24 cellular contexts compared by ENCODE assay signal in the genomic region with DNA sequence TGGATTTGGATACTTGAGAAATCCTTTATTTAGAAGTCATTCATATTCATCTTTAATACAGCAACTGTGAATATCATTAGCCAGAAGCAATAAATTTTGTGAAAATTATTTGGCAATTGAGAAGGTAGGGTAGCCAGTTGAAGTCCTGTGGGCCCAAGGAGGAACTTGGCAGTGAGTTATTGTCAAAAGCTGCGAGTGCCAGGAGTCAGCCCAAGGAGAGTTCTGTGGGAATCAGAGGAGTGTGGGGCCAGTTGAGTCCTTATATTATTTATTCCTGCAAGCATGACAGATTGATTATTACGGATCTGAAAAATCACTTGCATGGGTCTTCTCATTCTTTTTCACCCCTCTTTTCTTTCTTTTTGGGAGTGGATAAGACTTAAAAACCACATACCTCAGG.
"Had no signal": no experiment of that assay in that cellular context is flagged by ENCODE, and none has a peak within 500 bp of the region (broad histone marks: within the 10 kb centered on the region; RNA-seq: fewer than 3 reads in every experiment).

No MANE protein-coding gene starts in this region.

- DNase-seq: activated CD4-positive, alpha-beta T cell treated with anti-CD3 and anti-CD28 coated beads for 1 hour; activated CD8-positive, alpha-beta memory T cell treated with anti-CD3 and anti-CD28 coated beads, Interleukin-2, amount 10 ng/mL, durations not matched to agents 7 days and 5 days; activated CD8-positive, alpha-beta T cell treated with anti-CD3 and anti-CD28 coated beads, Interleukin-2, amount 10 ng/mL, durations not matched to agents 7 days and 5 days; activated T-cell treated with anti-CD3 and anti-CD28 coated beads, Interleukin-2, amount 50 U/mL, for 48 hours; aorta; brain microvascular endothelial cell; cortex of kidney; foreskin keratinocyte; heart left ventricle; kidney glomerular epithelial cell; mucosa of descending colon; nucleus accumbens; spleen; stimulated activated CD4-positive, alpha-beta T cell treated with anti-CD3 and anti-CD28 coated beads, Interleukin-2, amount 100 ng/mL, for 48 hours; T-helper 2 cell; upper lobe of right lung had no signal

- H3K4me3 ChIP-seq: heart left ventricle, lung, mucosa of descending colon, right atrium auricular region, spleen, upper lobe of right lung had no signal

- H3K27me3 Mint-ChIP-seq: activated CD8-positive, alpha-beta memory T cell treated with anti-CD3 and anti-CD28 coated beads, Interleukin-2, amount 10 ng/mL, durations not matched to agents 7 days and 5 days; activated naive CD4-positive, alpha-beta T cell treated with anti-CD3 and anti-CD28 coated beads, Interleukin-2, amount 50 U/mL, for 24 hours; stimulated activated naive CD8-positive, alpha-beta T cell treated with anti-CD3 and anti-CD28 coated beads, Interleukin-15, Interleukin-2, amounts not matched to agents 100 ng/mL and 50 ng/mL, for 24 hours had no signal

- H3K36me3 Mint-ChIP-seq: WTC11 had no signal

- H3K4me3 Mint-ChIP-seq: activated CD8-positive, alpha-beta memory T cell treated with anti-CD3 and anti-CD28 coated beads, Interleukin-2, amount 10 ng/mL, durations not matched to agents 7 days and 5 days; activated CD8-positive, alpha-beta T cell treated with anti-CD3 and anti-CD28 coated beads, Interleukin-2, amount 10 ng/mL, durations not matched to agents 7 days and 5 days; stimulated activated naive CD8-positive, alpha-beta T cell treated with anti-CD3 and anti-CD28 coated beads, Interleukin-15, Interleukin-2, amounts not matched to agents 100 ng/mL and 50 ng/mL, for 24 hours; WTC11 had no signal

- ATAC-seq: activated CD8-positive, alpha-beta memory T cell treated with anti-CD3 and anti-CD28 coated beads, Interleukin-2, amount 10 ng/mL, durations not matched to agents 7 days and 5 days; activated CD8-positive, alpha-beta T cell treated with anti-CD3 and anti-CD28 coated beads, Interleukin-2, amount 10 ng/mL, durations not matched to agents 7 days and 5 days; esophagus mucosa; foreskin keratinocyte; heart left ventricle; mucosa of descending colon; upper lobe of right lung; WTC11 had no signal

- H3K27ac ChIP-seq: brain microvascular endothelial cell, foreskin keratinocyte, heart left ventricle, parathyroid adenoma, right atrium auricular region, spleen, upper lobe of right lung had no signal

- H3K27me3 ChIP-seq: brain microvascular endothelial cell, foreskin keratinocyte, heart left ventricle, right atrium auricular region, spleen, upper lobe of right lung had no signal

- H3K9me3 ChIP-seq: heart left ventricle, mucosa of descending colon, right atrium auricular region, spleen, upper lobe of right lung had no signal

- H3K36me3 ChIP-seq: brain microvascular endothelial cell, heart left ventricle, right atrium auricular region, spleen, upper lobe of right lung had no signal

- H3K9me3 Mint-ChIP-seq: activated naive CD4-positive, alpha-beta T cell treated with anti-CD3 and anti-CD28 coated beads, Interleukin-2, amount 50 U/mL, for 24 hours; activated T-helper 2 cell treated with anti-CD3 and anti-CD28 coated beads, Interferon-gamma antibody, Interleukin-2, Interleukin-4, amounts not matched to agents 10 μg/mL and 5 μg/mL and 100 μg/mL, durations not matched to agents 14 hours and 24 hours and 36 hours; stimulated activated naive CD8-positive, alpha-beta T cell treated with anti-CD3 and anti-CD28 coated beads, Interleukin-15, Interleukin-2, amounts not matched to agents 100 ng/mL and 50 ng/mL, for 24 hours; WTC11 had no signal

- H3K4me1 ChIP-seq: foreskin keratinocyte, parathyroid adenoma had no signal

- H3K27ac Mint-ChIP-seq: activated CD8-positive, alpha-beta memory T cell treated with anti-CD3 and anti-CD28 coated beads, Interleukin-2, amount 10 ng/mL, durations not matched to agents 7 days and 5 days; activated T-helper 2 cell treated with anti-CD3 and anti-CD28 coated beads, Interferon-gamma antibody, Interleukin-2, Interleukin-4, amounts not matched to agents 10 μg/mL and 5 μg/mL and 100 μg/mL, durations not matched to agents 14 hours and 24 hours and 36 hours; stimulated activated naive CD8-positive, alpha-beta T cell treated with anti-CD3 and anti-CD28 coated beads, Interleukin-15, Interleukin-2, amounts not matched to agents 100 ng/mL and 50 ng/mL, for 24 hours; WTC11 had no signal
